Comparison of ENCODE assay signal across 8 cellular contexts in genomic region chr17:18261659-18262058, GRCh38. TPM values are rescaled to one million over a fixed set of nuclear protein-coding genes. Genes with fewer than 3 reads are reported as not detected.
DNase-seq lines count a peak whose midpoint lies in the region; ATAC-seq and TF ChIP-seq lines count a peak whose summit lies in the region.

No MANE protein-coding gene starts in this region.

- H3K4me1 Mint-ChIP-seq in activated T-cell treated with anti-CD3 and anti-CD28 coated beads, Interleukin-2, amount 50 U/mL, for 4 hours (ENCODE audit: low read depth): peaks cover 31% of the 10 kb centered on the region

- H3K36me3 Mint-ChIP-seq in activated T-cell treated with anti-CD3 and anti-CD28 coated beads, Interleukin-2, amount 50 U/mL, for 4 hours (ENCODE audit: insufficient read depth): no peaks in the 10 kb centered on the region

- H3K9me3 ChIP-seq in ascending aorta (no peaks in the 10 kb centered on the region), right lobe of liver (no peaks in the 10 kb centered on the region), tibial nerve (no peaks in the 10 kb centered on the region)

- WGBS in right lobe of liver (ENCODE audit: insufficient coverage, low coverage, low lambda C conversion rate, missing lambda C conversion rate): no CpG with 5 or more reads among the region's 3 CpGs
- WGBS in tibial nerve, 2 donors: 73 to 83% methylated on average over 3 of the region's 3 CpGs

- intact Hi-C loops in ascending aorta (cut with DNase I) (loop anchor here (2.0 kb wide), 1 partner anchor 101 kb away; the partner anchor contains the start of gene SHMT1), right lobe of liver (cut with DNase I) (no loop called here)

- TF ChIP-seq CTCF in ascending aorta (IDR thresholded peaks at IDR 0.05): no peak
- TF ChIP-seq CTCF in right lobe of liver (IDR thresholded peaks at IDR 0.05): no peak
- TF ChIP-seq CTCF in tibial nerve (IDR thresholded peaks at IDR 0.05): no peak

- peak overlapping the region; percentile 93 to 96 for H3K27ac ChIP-seq in ascending aorta
- peak overlapping the region in 2 of 3 donors; percentile 65 to 72 for H3K27ac ChIP-seq in right lobe of liver
- peak overlapping the region in 3 of 4 donors; percentile 85 to 99 (median 91) for H3K27ac ChIP-seq in tibial nerve

- H3K36me3 ChIP-seq in ascending aorta: peaks cover 29 to 37% of the 10 kb centered on the region in 2 donors
- peaks cover 0 to 29% (median 2%) of the 10 kb centered on the region in 4 donors for H3K36me3 ChIP-seq in right lobe of liver
- H3K36me3 ChIP-seq in tibial nerve: peaks cover 0 to 39% (median 10%) of the 10 kb centered on the region in 3 donors

- no peaks in the 10 kb centered on the region for H3K9me3 Mint-ChIP-seq in activated T-cell treated with anti-CD3 and anti-CD28 coated beads, Interleukin-2, amount 50 U/mL, for 4 hours

- H3K27me3 ChIP-seq in ascending aorta (no peaks in the 10 kb centered on the region), right lobe of liver (no peaks in the 10 kb centered on the region), tibial nerve (no peaks in the 10 kb centered on the region)

- peak overlapping the region; percentile 78 for H3K4me3 Mint-ChIP-seq in activated T-cell treated with anti-CD3 and anti-CD28 coated beads, Interleukin-2, amount 50 U/mL, for 4 hours

- peaks cover 16 to 42% of the 10 kb centered on the region in 2 donors for H3K4me1 ChIP-seq in ascending aorta
- H3K4me1 ChIP-seq in right lobe of liver: peaks cover 0 to 29% (median 12%) of the 10 kb centered on the region in 4 donors
- H3K4me1 ChIP-seq in tibial nerve: peaks cover 0 to 50% (median 34%) of the 10 kb centered on the region in 4 donors

- TF ChIP-seq POLR2A in right lobe of liver (IDR thresholded peaks at IDR 0.05) (no peak), tibial nerve (IDR thresholded peaks at IDR 0.05) (no peak)

- ATAC-seq in activated T-cell treated with anti-CD3 and anti-CD28 coated beads, Interleukin-2, amount 50 U/mL, for 4 hours: no peak
- ATAC-seq in right lobe of liver (no peak), GM19467 (IDR thresholded peaks at IDR 0.05; ENCODE audit: unreplicated experiment) (no peak)

- DNase-seq in activated T-cell treated with anti-CD3 and anti-CD28 coated beads, Interleukin-2, amount 50 U/mL, for 4 hours: no peak
- no peak for DNase-seq in activated T-cell treated with anti-CD3 and anti-CD28 coated beads for 4 hours
- no peak for DNase-seq in ascending aorta (ENCODE audit: low spot score in 2 of 2)
- no peak for DNase-seq in right lobe of liver
- no peak for DNase-seq in tibial nerve (ENCODE audit: low spot score in 2 of 2)
- no peak for DNase-seq in T-helper 9 cell
- no peak for DNase-seq in NOMO-1 treated with DMSO at 0.1 percent for 48 hours (lab: John Stamatoyannopoulos, UW; ENCODE audit: unreplicated experiment)

- H3K27me3 Mint-ChIP-seq in activated T-cell treated with anti-CD3 and anti-CD28 coated beads, Interleukin-2, amount 50 U/mL, for 4 hours (ENCODE audit: low read depth): no peaks in the 10 kb centered on the region

- TF ChIP-seq EP300 in tibial nerve (IDR thresholded peaks at IDR 0.05): no peak

- H3K4me3 ChIP-seq in ascending aorta: peak overlapping the region; percentile 69 to 76
- H3K4me3 ChIP-seq in right lobe of liver: peak overlapping the region; percentile 77 to 98 (median 90)
- peak overlapping the region in 3 of 4 donors; percentile 74 to 87 (median 82) for H3K4me3 ChIP-seq in tibial nerve

RNA-seq across cellular contexts. Expression of gene MIEF2, which starts 1.2 kb away (rescaled TPM):
- total RNA-seq in activated T-cell treated with anti-CD3 and anti-CD28 coated beads, Interleukin-2, amount 50 U/mL, for 4 hours: 1 to 10 TPM; 1.5 to 3.0 (median 2.1) TPM
- total RNA-seq in ascending aorta (18.5 TPM), right lobe of liver (10 to 100 TPM in 1 of 6 experiments, 1 to 10 TPM in 5; 5.9 to 10.6 (median 7.1) TPM), tibial nerve (10 to 100 TPM; 16.2 to 31.7 (median 20.4) TPM)

RNA-seq across cellular contexts. Expression of gene FLII, which starts 3.1 kb away (rescaled TPM):
- total RNA-seq in activated T-cell treated with anti-CD3 and anti-CD28 coated beads, Interleukin-2, amount 50 U/mL, for 4 hours: 100 to 1,000 TPM; 235 to 264 (median 244) TPM
- total RNA-seq in ascending aorta (716 TPM), right lobe of liver (100 to 1,000 TPM in 4 of 6 experiments, 10 to 100 TPM in 2; 89.0 to 171 (median 116) TPM), tibial nerve (100 to 1,000 TPM; 284 to 466 (median 335) TPM)

RNA-seq across cellular contexts. Expression of gene LLGL1, which starts 36.2 kb away (rescaled TPM):
- total RNA-seq in activated T-cell treated with anti-CD3 and anti-CD28 coated beads, Interleukin-2, amount 50 U/mL, for 4 hours: 10 to 100 TPM; 18.1 to 19.8 (median 19.0) TPM
- total RNA-seq in ascending aorta: 25.3 TPM
- 1 to 10 TPM; 2.0 to 8.6 (median 2.8) TPM for total RNA-seq in right lobe of liver
- total RNA-seq in tibial nerve: 10 to 100 TPM; 20.9 to 30.2 (median 27.9) TPM

RNA-seq across cellular contexts. Expression of gene TOP3A, which starts 53.1 kb away (rescaled TPM):
- total RNA-seq in activated T-cell treated with anti-CD3 and anti-CD28 coated beads, Interleukin-2, amount 50 U/mL, for 4 hours: 10 to 100 TPM; 76.2 to 82.7 (median 76.4) TPM
- total RNA-seq in ascending aorta (52.8 TPM), right lobe of liver (10 to 100 TPM; 13.7 to 29.9 (median 20.7) TPM), tibial nerve (10 to 100 TPM; 47.9 to 92.4 (median 63.5) TPM)

RNA-seq across cellular contexts. Expression of gene SMCR8, which starts 53.4 kb away (rescaled TPM):
- 10 to 100 TPM; 20.3 to 22.3 (median 22.1) TPM for total RNA-seq in activated T-cell treated with anti-CD3 and anti-CD28 coated beads, Interleukin-2, amount 50 U/mL, for 4 hours
- total RNA-seq in ascending aorta (10.3 TPM), right lobe of liver (1 to 10 TPM; 4.2 to 7.9 (median 6.4) TPM), tibial nerve (10 to 100 TPM; 11.4 to 13.5 (median 12.7) TPM)
